25 cellular contexts compared by ENCODE assay signal in the genomic region with DNA sequence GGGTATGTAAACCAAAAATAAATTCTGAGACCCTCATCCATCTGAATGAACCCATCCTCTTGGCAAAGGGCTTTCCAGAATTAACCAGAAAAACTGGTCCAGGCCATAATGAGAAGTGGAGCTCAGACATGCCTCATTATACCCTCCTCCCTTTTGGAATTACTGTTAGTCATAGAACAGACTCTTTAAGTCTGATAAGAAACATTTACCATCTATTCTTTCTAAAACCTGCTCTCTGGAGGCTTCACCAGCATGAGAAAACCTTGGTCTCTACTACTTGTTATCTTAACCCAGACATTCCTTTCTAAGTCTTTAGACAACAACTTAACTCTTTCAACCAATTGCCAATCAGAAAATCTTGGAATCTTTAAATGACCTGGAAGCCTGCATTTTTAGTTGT.
DNase-seq lines count a peak whose midpoint lies in the region; FAIRE-seq and TF ChIP-seq lines count a peak whose summit lies in the region.
"Had no signal": no experiment of that assay in that cellular context is flagged by ENCODE, and none has a peak within 500 bp of the region (broad histone marks: within the 10 kb centered on the region; RNA-seq: fewer than 3 reads in every experiment).

No MANE protein-coding gene starts in this region.

- DNase-seq in GM19239 (ENCODE audit: insufficient read length, low spot score) (no peak), OCI-M1 (lab: John Stamatoyannopoulos, UW) (peak; percentile 56), astrocyte (ENCODE audit: low read depth) (peak; percentile 39), epithelial cell of esophagus (ENCODE audit: low read depth) (peak; percentile 19), NCI-H187 treated with DMSO at 0.1 percent for 48 hours (lab: John Stamatoyannopoulos, UW) (no peak), SHP77 (lab: John Stamatoyannopoulos, UW) (no peak), HuH-7.5 (ENCODE audit: low spot score) (no peak)
- DNase-seq in CD4-positive, alpha-beta memory T cell = no peak
- DNase-seq: 8988T; ACHN; AML-193; BE2C; Calu3; CD4-positive, alpha-beta T cell; COR-L47; DMS53; DMS79 treated with DMSO at 0.1 percent for 48 hours; GF-D8; H9 had no signal

- CTCF ChIA-PET in CD4-positive, alpha-beta memory T cell (lab: Charles Lee; ENCODE audit: partially characterized antibody) = interaction anchor here (1.0 to 1.6 kb wide), 2 partner anchors 13 to 76 kb away, joined by 3 to 4 read pairs; no protein-coding TSS in a partner anchor

- H3K36me3 ChIP-seq in astrocyte (ENCODE audit: insufficient read depth, low read length) = no peaks in the 10 kb centered on the region
- no peaks in the 10 kb centered on the region for H3K36me3 ChIP-seq in CD4-positive, alpha-beta memory T cell (ENCODE audit: insufficient read depth, low read length)
- H3K36me3 ChIP-seq: BE2C; BLaER1 treated with 17β-estradiol and CSF1 and Interleukin-3, amounts not matched to agents 10 nM and 100 nM had no signal

- H3K9me3 Mint-ChIP-seq in astrocyte (ENCODE audit: unreplicated experiment) = no peaks in the 10 kb centered on the region
- peaks cover 0 to 3% (median 0%) of the 10 kb centered on the region in 8 donors for H3K9me3 Mint-ChIP-seq in CD4-positive, alpha-beta memory T cell
- H3K9me3 Mint-ChIP-seq: CD4-positive, alpha-beta T cell; GM23338 had no signal

- peaks cover 5% of the 10 kb centered on the region for H3K27me3 Mint-ChIP-seq in astrocyte (ENCODE audit: low read depth, unreplicated experiment)
- peaks cover 0 to 2% of the 10 kb centered on the region in 2 donors for H3K27me3 Mint-ChIP-seq in CD4-positive, alpha-beta memory T cell
- H3K27me3 Mint-ChIP-seq: CD4-positive, alpha-beta T cell had no signal

- intact Hi-C loops in CD4-positive, alpha-beta memory T cell (cut with micrococcal nuclease) = no loop called here

- H3K4me3 ChIP-seq in astrocyte (ENCODE audit: insufficient read depth, low read depth, low read length) = no peak overlapping the region
- H3K4me3 ChIP-seq in epithelial cell of esophagus (ENCODE audit: low read length) = no peak overlapping the region
- H3K4me3 ChIP-seq in CD4-positive, alpha-beta memory T cell (ENCODE audit: low read length in 2 of 2) = no peak overlapping the region
- H3K4me3 ChIP-seq: A549; BLaER1 treated with 17β-estradiol and CSF1 and Interleukin-3, amounts not matched to agents 10 nM and 100 nM; GM23338 had no signal

- no peaks in the 10 kb centered on the region for H3K79me2 ChIP-seq in astrocyte (ENCODE audit: insufficient read depth, low read length)

- no peaks in the 10 kb centered on the region for H3K9me3 ChIP-seq in astrocyte (ENCODE audit: insufficient read depth, low read depth, low read length)
- no peaks in the 10 kb centered on the region for H3K9me3 ChIP-seq in CD4-positive, alpha-beta memory T cell (ENCODE audit: control insufficient read depth in 1 of 2, low read length in 2 of 2)
- H3K9me3 ChIP-seq: A549, BE2C had no signal

- FAIRE-seq in GM19239 (lab: Jason Lieb, UNC) = peak; percentile 48
- FAIRE-seq in astrocyte (lab: Jason Lieb, UNC) = no peak
- FAIRE-seq: A549, GM12891, GM18507 had no signal

- H3K4me1 ChIP-seq in astrocyte (ENCODE audit: insufficient read depth, low read length) = no peaks in the 10 kb centered on the region
- H3K4me1 ChIP-seq in CD4-positive, alpha-beta memory T cell (ENCODE audit: insufficient read depth, low read length) = no peaks in the 10 kb centered on the region
- H3K4me1 ChIP-seq: A549; BE2C; BLaER1 treated with 17β-estradiol and CSF1 and Interleukin-3, amounts not matched to agents 10 nM and 100 nM had no signal

- no peak overlapping the region for H2AFZ ChIP-seq in astrocyte (ENCODE audit: low read depth, low read length)

- TF ChIP-seq CTCF in astrocyte (IDR thresholded peaks at IDR 0.05; ENCODE audit: insufficient read depth, low read depth, low read length) (no peak), epithelial cell of esophagus (IDR thresholded peaks at IDR 0.05; ENCODE audit: insufficient read depth, low read depth, low read length, missing control alignments) (no peak)

- no peak overlapping the region for H3K4me2 ChIP-seq in astrocyte (ENCODE audit: low read length)
- H3K4me2 ChIP-seq: A549; BLaER1 treated with 17β-estradiol and CSF1 and Interleukin-3, amounts not matched to agents 10 nM and 100 nM; GM23338 had no signal

- no peaks in the 10 kb centered on the region for H3K36me3 Mint-ChIP-seq in astrocyte (ENCODE audit: low read depth, unreplicated experiment)
- H3K36me3 Mint-ChIP-seq in CD4-positive, alpha-beta memory T cell = no peaks in the 10 kb centered on the region
- H3K36me3 Mint-ChIP-seq: CD14-positive monocyte had no signal

- POLR2A ChIA-PET in CD4-positive, alpha-beta memory T cell (lab: Charles Lee; ENCODE audit: partially characterized antibody) = no interaction called here

- H3K9ac ChIP-seq in astrocyte (ENCODE audit: low read length) = no peak overlapping the region
- H3K9ac ChIP-seq: BLaER1 treated with 17β-estradiol and CSF1 and Interleukin-3, amounts not matched to agents 10 nM and 100 nM had no signal

- no peaks in the 10 kb centered on the region for H3K27me3 ChIP-seq in astrocyte (ENCODE audit: insufficient read depth, low read length)
- H3K27me3 ChIP-seq in CD4-positive, alpha-beta memory T cell (ENCODE audit: insufficient read depth, low read length) = no peaks in the 10 kb centered on the region
- H3K27me3 ChIP-seq: BE2C; BLaER1 treated with 17β-estradiol and CSF1 and Interleukin-3, amounts not matched to agents 10 nM and 100 nM had no signal

- no peak overlapping the region for H3K4me3 Mint-ChIP-seq in astrocyte (ENCODE audit: unreplicated experiment)
- H3K4me3 Mint-ChIP-seq in CD4-positive, alpha-beta memory T cell = no peak overlapping the region
- H3K4me3 Mint-ChIP-seq: CD14-positive monocyte; CD4-positive, alpha-beta T cell; GM23338; H9 had no signal

- H3K27ac Mint-ChIP-seq in astrocyte (ENCODE audit: unreplicated experiment) = no peak overlapping the region
- no peak overlapping the region for H3K27ac Mint-ChIP-seq in CD4-positive, alpha-beta memory T cell
- H3K27ac Mint-ChIP-seq: CD14-positive monocyte; CD4-positive, alpha-beta T cell; GM23338; H9 had no signal

- H4K20me1 ChIP-seq in astrocyte (ENCODE audit: insufficient read depth, low read length) = no peaks in the 10 kb centered on the region
- H4K20me1 ChIP-seq: BLaER1 treated with 17β-estradiol and CSF1 and Interleukin-3, amounts not matched to agents 10 nM and 100 nM had no signal

- no peak overlapping the region for H3K27ac ChIP-seq in astrocyte (ENCODE audit: low read depth, low read length)
- no peak overlapping the region for H3K27ac ChIP-seq in CD4-positive, alpha-beta memory T cell (ENCODE audit: low read depth, low read length)
- H3K27ac ChIP-seq: A549; BLaER1 treated with 17β-estradiol and CSF1 and Interleukin-3, amounts not matched to agents 10 nM and 100 nM had no signal

- H3K4me1 Mint-ChIP-seq in astrocyte (ENCODE audit: low read depth, unreplicated experiment) = peaks cover 4% of the 10 kb centered on the region
- H3K4me1 Mint-ChIP-seq in CD4-positive, alpha-beta memory T cell = no peaks in the 10 kb centered on the region
- H3K4me1 Mint-ChIP-seq: CD14-positive monocyte, GM23338, H9 had no signal

Comparison
In these comparisons a context has a peak if more than half of its experiments do, and no peak if none do; other contexts are left out.
1. DNase-seq: peak in OCI-M1 (single experiment), astrocyte (single experiment) and epithelial cell of esophagus (single experiment); none in GM19239 (single experiment), CD4-positive, alpha-beta memory T cell (0 of 5), NCI-H187 treated with DMSO at 0.1 percent for 48 hours (single experiment), SHP77 (0 of 2) and HuH-7.5 (single experiment).